ENCODE assay signal across 1 cellular context in the genomic region with DNA sequence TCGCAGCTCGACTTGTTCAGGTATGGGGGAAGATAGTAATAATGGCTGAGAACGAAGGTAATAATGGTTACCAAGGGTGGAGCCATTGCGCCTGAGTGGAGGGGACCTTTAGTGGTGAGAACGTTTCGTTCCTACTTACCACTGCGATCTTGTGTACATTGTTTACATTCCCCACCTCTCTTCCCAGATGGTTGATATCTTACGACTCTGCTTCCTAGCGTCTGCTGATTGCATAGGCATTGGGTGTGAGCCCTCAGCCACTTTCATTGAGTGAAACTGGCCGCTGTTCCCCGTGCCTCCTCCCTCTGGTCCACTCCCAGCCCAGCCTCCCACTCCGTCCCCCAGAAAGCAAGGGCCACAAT.
TF ChIP-seq lines count a peak whose summit lies in the region.

No MANE protein-coding gene starts in this region.

TF ChIP-seq in IMR-90, 13 proteins besides CTCF, POLR2A, EP300 and RAD21 (continued from another document):
- TF ChIP-seq RFX5 (IDR thresholded peaks at IDR 0.05; ENCODE audit: low read depth, low read length) (no peak), SMC3 (IDR thresholded peaks at IDR 0.05; ENCODE audit: low read depth, low read length) (no peak), MAZ (IDR thresholded peaks at IDR 0.05; ENCODE audit: borderline replicate concordance, low read depth, low read length) (no peak), MXI1 (IDR thresholded peaks at IDR 0.05; ENCODE audit: borderline replicate concordance, low read depth, low read length) (no peak), RCOR1 (IDR thresholded peaks at IDR 0.05; ENCODE audit: insufficient replicate concordance, low read length) (no peak), CHD1 (IDR thresholded peaks at IDR 0.05; ENCODE audit: low read depth, low read length) (no peak), CEBPB (IDR thresholded peaks at IDR 0.05; ENCODE audit: low read depth, low read length) (no peak), NFE2L2 (IDR thresholded peaks at IDR 0.05; ENCODE audit: low read depth, low read length) (no peak), MAFK (IDR thresholded peaks at IDR 0.05; ENCODE audit: low read depth, low read length) (no peak), FOS (IDR thresholded peaks at IDR 0.05; ENCODE audit: low read depth, low read length) (no peak)
- TF ChIP-seq, protein P1, sequence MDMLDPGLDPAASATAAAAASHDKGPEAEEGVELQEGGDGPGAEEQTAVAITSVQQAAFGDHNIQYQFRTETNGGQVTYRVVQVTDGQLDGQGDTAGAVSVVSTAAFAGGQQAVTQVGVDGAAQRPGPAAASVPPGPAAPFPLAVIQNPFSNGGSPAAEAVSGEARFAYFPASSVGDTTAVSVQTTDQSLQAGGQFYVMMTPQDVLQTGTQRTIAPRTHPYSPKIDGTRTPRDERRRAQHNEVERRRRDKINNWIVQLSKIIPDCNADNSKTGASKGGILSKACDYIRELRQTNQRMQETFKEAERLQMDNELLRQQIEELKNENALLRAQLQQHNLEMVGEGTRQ (IDR thresholded peaks at IDR 0.05; ENCODE audit: low read depth, low read length): no peak
TF ChIP-seq in IMR-90: peak in this region for 0.
